ENCODE assay signal across 8 cellular contexts in genomic region chr3:75579981-75580782, GRCh38.
DNase-seq lines count a peak whose midpoint lies in the region; ATAC-seq, FAIRE-seq and TF ChIP-seq lines count a peak whose summit lies in the region.
"Not testable (repeated sequence)": the region's sequence is repeated elsewhere in the genome, so short reads cannot be mapped to it uniquely, and the experiment has no call there.

No MANE protein-coding gene starts in this region.

- not testable (repeated sequence) for H3K36me3 ChIP-seq in astrocyte (ENCODE audit: insufficient read depth, low read length); mucosa of descending colon (ENCODE audit: low read depth)

- intact Hi-C loops in activated CD4-positive, alpha-beta T cell treated with anti-CD3 and anti-CD28 coated beads, Interleukin-2, amount 10 ng/mL, durations not matched to agents 24 days and 14 days (cut with micrococcal nuclease); mucosa of descending colon (cut with DNase I, micrococcal nuclease): not testable (repeated sequence)

- peak overlapping the region; percentile 35 for H3K9ac ChIP-seq in astrocyte (ENCODE audit: low read length)

- DNase-seq in A549 (ENCODE audit: low read depth in 1 of 2, low spot score in 1 of 2) (peak in 1 of 2 experiments; percentile 2), GM12892 (ENCODE audit: insufficient read length) (peak; percentile 33), NCI-H2171 treated with DMSO at 0.1 percent for 48 hours (lab: John Stamatoyannopoulos, UW) (peak; percentile 1), astrocyte (ENCODE audit: low read depth) (peak; percentile 2), globus pallidus (ENCODE audit: low spot score) (peak; percentile 3), mucosa of descending colon (peak in 2 of 3 donors; percentile 62 to 82)
- DNase-seq in activated CD4-positive, alpha-beta T cell treated with anti-CD3 and anti-CD28 coated beads, Interleukin-2, amount 10 ng/mL, durations not matched to agents 24 days and 14 days: peak; percentile 86
- DNase-seq in stimulated activated CD4-positive, alpha-beta T cell treated with anti-CD3 and anti-CD28 coated beads, Interleukin-2, amount 100 ng/mL, for 24 hours: peak; percentile 51 to 65

- not testable (repeated sequence) for H4K20me1 ChIP-seq in astrocyte (ENCODE audit: insufficient read depth, low read length)

- H3K36me3 Mint-ChIP-seq in activated CD4-positive, alpha-beta T cell treated with anti-CD3 and anti-CD28 coated beads, Interleukin-2, amount 10 ng/mL, durations not matched to agents 24 days and 14 days (ENCODE audit: low read depth); astrocyte (ENCODE audit: low read depth, unreplicated experiment): not testable (repeated sequence)

- peak in 1 of 2 experiments; percentile 58; a peak in 4 of 5 replicates for TF ChIP-seq RAD21 in A549 (conservative IDR thresholded peaks at IDR 0.05 in 1 of 2, IDR thresholded peaks at IDR 0.05 in 1 of 2)

- H3K9me3 ChIP-seq in A549; astrocyte (ENCODE audit: insufficient read depth, low read depth, low read length); mucosa of descending colon: not testable (repeated sequence)

- H3K4me2 ChIP-seq in A549 (peak overlapping the region; percentile 83), astrocyte (ENCODE audit: low read length) (peak overlapping the region; percentile 80)

- peak overlapping the region; percentile 69 for H3K4me3 Mint-ChIP-seq in activated CD4-positive, alpha-beta T cell treated with anti-CD3 and anti-CD28 coated beads, Interleukin-2, amount 10 ng/mL, durations not matched to agents 24 days and 14 days
- peak overlapping the region; percentile 81 for H3K4me3 Mint-ChIP-seq in astrocyte (ENCODE audit: unreplicated experiment)

- not testable (repeated sequence) for H3K27ac Mint-ChIP-seq in activated CD4-positive, alpha-beta T cell treated with anti-CD3 and anti-CD28 coated beads, Interleukin-2, amount 10 ng/mL, durations not matched to agents 24 days and 14 days; astrocyte (ENCODE audit: unreplicated experiment)

- not testable (repeated sequence) for H3K27me3 ChIP-seq in astrocyte (ENCODE audit: insufficient read depth, low read length)

- 0% methylated on average over 8 of the region's 67 CpGs for WGBS in A549 (ENCODE audit: missing lambda C conversion rate)

- not testable (repeated sequence) for H3K9me3 Mint-ChIP-seq in activated CD4-positive, alpha-beta T cell treated with anti-CD3 and anti-CD28 coated beads, Interleukin-2, amount 10 ng/mL, durations not matched to agents 24 days and 14 days; astrocyte (ENCODE audit: unreplicated experiment)

- not testable (repeated sequence) for H3K4me1 ChIP-seq in A549; astrocyte (ENCODE audit: insufficient read depth, low read length); mucosa of descending colon (ENCODE audit: low read depth)

- peak overlapping the region in 1 of 2 experiments; percentile 54; a peak in 1 of 6 replicates for H3K27ac ChIP-seq in A549
- H3K27ac ChIP-seq in astrocyte (ENCODE audit: low read depth, low read length): not testable (repeated sequence)

- ATAC-seq in A549: peak; percentile 79 to 97
- ATAC-seq in mucosa of descending colon: not testable (repeated sequence)

- CTCF ChIA-PET in A549 (lab: Yijun Ruan, JAX): interaction anchor here (0.6 to 1.4 kb wide), 7 partner anchors 18 to 370 kb away, joined by 3 to 5 read pairs (median 3); no protein-coding TSS in a partner anchor

- peak overlapping the region; percentile 35; the same call in 2 of the 3 replicates for H3K4me3 ChIP-seq in A549
- not testable (repeated sequence) for H3K4me3 ChIP-seq in astrocyte (ENCODE audit: insufficient read depth, low read depth, low read length); mucosa of descending colon

- peak overlapping the region; percentile 80 for H2AFZ ChIP-seq in astrocyte (ENCODE audit: low read depth, low read length)

- TF ChIP-seq POLR2A in A549 (IDR thresholded peaks at IDR 0.05; ENCODE audit: low read length); GM12892 (IDR thresholded peaks at IDR 0.05; ENCODE audit: low read depth, low read length): not testable (repeated sequence)

- not testable (repeated sequence) for FAIRE-seq in A549 (lab: Jason Lieb, UNC); astrocyte (lab: Jason Lieb, UNC)
- FAIRE-seq in GM12892 (lab: Jason Lieb, UNC): peak; percentile 24

- H3K79me2 ChIP-seq in astrocyte (ENCODE audit: insufficient read depth, low read length): not testable (repeated sequence)

- H3K27me3 Mint-ChIP-seq in activated CD4-positive, alpha-beta T cell treated with anti-CD3 and anti-CD28 coated beads, Interleukin-2, amount 10 ng/mL, durations not matched to agents 24 days and 14 days: peaks cover 20% of the 10 kb centered on the region
- H3K27me3 Mint-ChIP-seq in astrocyte (ENCODE audit: low read depth, unreplicated experiment): peaks cover 45% of the 10 kb centered on the region

- TF ChIP-seq EP300 in A549 (IDR thresholded peaks at IDR 0.05): not testable (repeated sequence)

- POLR2A ChIA-PET in A549 (lab: Yijun Ruan, JAX): not testable (repeated sequence)

- not testable (repeated sequence) for H3K4me1 Mint-ChIP-seq in activated CD4-positive, alpha-beta T cell treated with anti-CD3 and anti-CD28 coated beads, Interleukin-2, amount 10 ng/mL, durations not matched to agents 24 days and 14 days; astrocyte (ENCODE audit: low read depth, unreplicated experiment)

- peak; percentile 65 for TF ChIP-seq CTCF in A549 (IDR thresholded peaks at IDR 0.05)
- not testable (repeated sequence) for TF ChIP-seq CTCF in astrocyte (IDR thresholded peaks at IDR 0.05; ENCODE audit: insufficient read depth, low read depth, low read length)
- peak; percentile 86 for TF ChIP-seq CTCF in mucosa of descending colon (IDR thresholded peaks at IDR 0.05)

TF ChIP-seq in A549, 52 proteins besides CTCF, POLR2A, EP300 and RAD21:
- TF ChIP-seq, protein P1, sequence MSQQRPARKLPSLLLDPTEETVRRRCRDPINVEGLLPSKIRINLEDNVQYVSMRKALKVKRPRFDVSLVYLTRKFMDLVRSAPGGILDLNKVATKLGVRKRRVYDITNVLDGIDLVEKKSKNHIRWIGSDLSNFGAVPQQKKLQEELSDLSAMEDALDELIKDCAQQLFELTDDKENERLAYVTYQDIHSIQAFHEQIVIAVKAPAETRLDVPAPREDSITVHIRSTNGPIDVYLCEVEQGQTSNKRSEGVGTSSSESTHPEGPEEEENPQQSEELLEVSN (IDR thresholded peaks at IDR 0.05; ENCODE audit: borderline replicate concordance, low read depth): 0 out of 2 replicates have a peak, but pooled peaks have one; percentile 27
- peak; percentile 68 for TF ChIP-seq SMC3 (IDR thresholded peaks at IDR 0.05)
